3 cellular contexts compared by ENCODE assay signal in genomic region chr2:28833740-28834139, GRCh38.
TF ChIP-seq lines count a peak whose summit lies in the region.

No MANE protein-coding gene starts in this region.

TF ChIP-seq in HepG2, 621 proteins besides CTCF, POLR2A, EP300 and RAD21:
- TF ChIP-seq NONO (IDR thresholded peaks at IDR 0.05) (no peak), NONO (CRISPR knock-in tag; conservative IDR thresholded peaks at IDR 0.05) (no peak), GTF3A (CRISPR knock-in tag; conservative IDR thresholded peaks at IDR 0.05) (no peak), NFE2L2 (IDR thresholded peaks at IDR 0.05; ENCODE audit: low read length) (peak; percentile 64; the same call in 1 of the 2 replicates), MAFK (conservative IDR thresholded peaks at IDR 0.05 in 1 of 2, IDR thresholded peaks at IDR 0.05 in 1 of 2; ENCODE audit: low read length in 2 of 2) (0 out of 4 replicates have a peak, but pooled peaks of 1 of the 2 experiments have one; percentile 11), ZBTB4 (CRISPR knock-in tag; IDR thresholded peaks at IDR 0.05; ENCODE audit: borderline replicate concordance) (no peak), MXD1 (CRISPR knock-in tag; IDR thresholded peaks at IDR 0.05) (no peak), DMAP1 (CRISPR knock-in tag; IDR thresholded peaks at IDR 0.05) (no peak)

TF ChIP-seq in HEK293, 187 proteins besides CTCF, POLR2A, EP300 and RAD21:
- TF ChIP-seq ZSCAN4 (tag by site-specific recombination; IDR thresholded peaks at IDR 0.05) (peak; percentile 30; the same call in 1 of the 2 replicates), ZNF529 (tag by site-specific recombination; IDR thresholded peaks at IDR 0.05; ENCODE audit: insufficient replicate concordance) (no peak), ZNF394 (tag by site-specific recombination; IDR thresholded peaks at IDR 0.05; ENCODE audit: borderline replicate concordance) (no peak)

TF ChIP-seq in K562, 482 proteins besides CTCF, POLR2A, EP300 and RAD21:
- TF ChIP-seq NFE2L1 (tag; IDR thresholded peaks at IDR 0.05; ENCODE audit: borderline replicate concordance, low read depth) (peak; percentile 5; the same call in 1 of the 2 replicates), MAFG (tag; conservative IDR thresholded peaks at IDR 0.05) (peak; percentile 45; the same call in 1 of the 2 replicates), GABPB2 (CRISPR knock-in tag; conservative IDR thresholded peaks at IDR 0.05) (no peak), C11orf30 (IDR thresholded peaks at IDR 0.05; ENCODE audit: low read depth) (peak; percentile 32; the same call in 1 of the 2 replicates), NR2C1 (IDR thresholded peaks at IDR 0.05) (no peak), NR2C1 (tag; IDR thresholded peaks at IDR 0.05) (no peak), ZNF316 (IDR thresholded peaks at IDR 0.05) (peak; percentile 55)
TF ChIP-seq in K562: peak in this region for 4.
